In genomic region chr5:112333236-112333850, GRCh38 we compare ENCODE assay signal across 21 cellular contexts.
A peak's percentile ranks its signal among the peaks of the same experiment; 100 is the strongest.
DNase-seq lines count a peak whose midpoint lies in the region; ATAC-seq and TF ChIP-seq lines count a peak whose summit lies in the region.
"Had no signal": no experiment of that assay in that cellular context is flagged by ENCODE, and none has a peak within 500 bp of the region (broad histone marks: within the 10 kb centered on the region; RNA-seq: fewer than 3 reads in every experiment).

No MANE protein-coding gene starts in this region.

- no TSS peak for BruUV-seq in Calu3 (replicated peaks; lab: Mats Ljungman, UMichigan)

- H3K4me1 Mint-ChIP-seq in Calu3 (ENCODE audit: low read depth, unreplicated experiment) = peaks cover 83% of the 10 kb centered on the region

- H3K27ac Mint-ChIP-seq in Calu3 (ENCODE audit: unreplicated experiment) = peak overlapping the region; percentile 2
- H3K27ac Mint-ChIP-seq: T-helper 17 cell had no signal

- CTCF ChIA-PET in Calu3 (lab: Charles Lee) = interaction anchor here (0.6 to 0.9 kb wide), 2 partner anchors 9 to 15 kb away, joined by 6 to 8 read pairs; no protein-coding TSS in a partner anchor

- no peaks in the 10 kb centered on the region for H3K27me3 Mint-ChIP-seq in Calu3 (ENCODE audit: unreplicated experiment)

- no peak for TF ChIP-seq POLR2A in vagina (IDR thresholded peaks at IDR 0.05)

- DNase-seq in Calu3 (no peak), NCI-H2029 (lab: John Stamatoyannopoulos, UW) (peak; percentile 35), dermis blood vessel endothelial cell (peak; percentile 43), left kidney (ENCODE audit: low read depth, low spot score) (peak; percentile 22), vagina (ENCODE audit: extremely low spot score in 2 of 2) (no peak), hepatic stellate cell (ENCODE audit: low spot score) (no peak)
- DNase-seq: activated CD4-positive, CD25-positive, alpha-beta regulatory T cell; effector CD8-positive, alpha-beta T cell; hippocampal formation; IMR-90; left colon; MM.1S; pancreas; SHP77 treated with DMSO at 0.1 percent for 48 hours; stimulated activated CD4-positive, alpha-beta T cell treated with anti-CD3 and anti-CD28 coated beads, Interleukin-4, amount 100 ng/mL, for 1 hour; substantia nigra; T-helper 17 cell had no signal

- H3K9me3 Mint-ChIP-seq in Calu3 (ENCODE audit: low read depth, unreplicated experiment) = peaks cover 7% of the 10 kb centered on the region

- TF ChIP-seq CTCF in Calu3 (IDR thresholded peaks at IDR 0.05; ENCODE audit: unreplicated experiment) = no peak
- TF ChIP-seq CTCF in vagina (IDR thresholded peaks at IDR 0.05) = no peak

- peaks cover 26% of the 10 kb centered on the region for H3K4me1 ChIP-seq in vagina
- H3K4me1 ChIP-seq: pancreas had no signal

- intact Hi-C loops in Calu3 (cut with micrococcal nuclease; ENCODE audit: unreplicated experiment) (no loop called here), vagina (cut with DNase I) (no loop called here)

- peaks cover 8% of the 10 kb centered on the region for H3K36me3 Mint-ChIP-seq in Calu3 (ENCODE audit: insufficient read depth, unreplicated experiment)

- peak overlapping the region; percentile 6 for H3K4me3 Mint-ChIP-seq in Calu3 (ENCODE audit: low read depth, unreplicated experiment)
- H3K4me3 Mint-ChIP-seq: T-helper 17 cell had no signal

- H3K27me3 ChIP-seq in vagina = no peaks in the 10 kb centered on the region
- H3K27me3 ChIP-seq: cardiac muscle cell, pancreas had no signal

- H3K9me3 ChIP-seq in vagina = no peaks in the 10 kb centered on the region
- H3K9me3 ChIP-seq: pancreas had no signal

- ATAC-seq in HG02571 (IDR thresholded peaks at IDR 0.05; ENCODE audit: unreplicated experiment) = no peak
- ATAC-seq in GM21737 (IDR thresholded peaks at IDR 0.05; ENCODE audit: unreplicated experiment) = no peak
- ATAC-seq: left colon, T-helper 17 cell had no signal

- H3K36me3 ChIP-seq in vagina = no peaks in the 10 kb centered on the region
- H3K36me3 ChIP-seq: cardiac muscle cell, pancreas had no signal

- no peak overlapping the region for H3K4me3 ChIP-seq in vagina
- H3K4me3 ChIP-seq: cardiac muscle cell, pancreas, skin epidermis had no signal

- no peak overlapping the region for H3K27ac ChIP-seq in vagina
- H3K27ac ChIP-seq: cardiac muscle cell, skin epidermis had no signal

Comparison
In these comparisons a context has a peak if more than half of its experiments do, and no peak if none do; other contexts are left out.
1. DNase-seq: peak in NCI-H2029 (single experiment), dermis blood vessel endothelial cell (single experiment) and left kidney (single experiment); none in Calu3 (single experiment), vagina (0 of 2) and hepatic stellate cell (single experiment).